ENCODE assay signal across 16 cellular contexts in the genomic region with DNA sequence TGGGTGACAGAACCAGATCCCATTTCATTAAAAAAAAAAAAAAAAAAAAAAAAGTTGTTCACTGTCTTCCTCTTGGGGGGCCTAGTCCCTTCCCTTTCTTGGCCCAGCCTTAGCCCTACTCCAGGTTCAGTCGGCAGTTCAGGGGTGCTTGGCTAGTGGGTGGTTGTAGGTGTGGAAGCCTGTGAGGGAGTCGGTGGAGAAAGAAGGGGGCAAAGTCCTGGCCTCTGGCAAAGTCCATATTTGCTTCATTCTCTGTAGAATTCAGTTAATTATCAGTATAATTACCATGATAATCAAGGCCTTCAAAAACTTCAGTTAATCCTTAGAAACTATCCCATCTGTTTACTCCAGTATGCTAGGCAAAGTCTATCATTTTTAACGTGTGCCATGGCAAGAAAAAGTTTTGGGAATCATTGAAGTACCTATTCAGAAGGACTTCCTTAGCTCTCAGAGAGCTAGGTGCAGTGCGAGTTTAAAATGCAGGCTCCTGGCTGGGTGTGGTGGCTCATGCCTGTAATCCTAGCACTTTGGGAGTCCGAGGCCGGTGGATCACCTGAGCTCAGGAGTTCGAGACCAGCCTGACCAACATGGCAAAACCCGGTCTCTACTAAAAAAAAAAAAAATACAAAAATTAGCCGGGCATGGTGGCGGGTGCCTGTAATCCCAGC.
DNase-seq lines count a peak whose midpoint lies in the region; ATAC-seq and TF ChIP-seq lines count a peak whose summit lies in the region.
"Had no signal": no experiment of that assay in that cellular context is flagged by ENCODE, and none has a peak within 500 bp of the region (broad histone marks: within the 10 kb centered on the region; RNA-seq: fewer than 3 reads in every experiment).

No MANE protein-coding gene starts in this region.

- no peak for TF ChIP-seq POLR2A in breast epithelium (IDR thresholded peaks at IDR 0.05)

- H3K79me2 ChIP-seq in OCI-LY7 (ENCODE audit: insufficient read depth, low read depth, low read length), result no peaks in the 10 kb centered on the region

- POLR2A ChIA-PET in OCI-LY7 (lab: Charles Lee), result interaction anchor here (0.6 to 3.3 kb wide), 10 partner anchors 10 to 1128 kb away, joined by 3 to 9 read pairs (median 4); no protein-coding TSS in a partner anchor

- H3K27me3 ChIP-seq in mucosa of rectum (ENCODE audit: control insufficient read depth in 2 of 2, insufficient read depth in 2 of 2, low read length in 2 of 2) (no peaks in the 10 kb centered on the region), breast epithelium (no peaks in the 10 kb centered on the region)

- H3K9me3 ChIP-seq in OCI-LY7 (ENCODE audit: low read length) (peaks cover 22% of the 10 kb centered on the region), mucosa of rectum (ENCODE audit: control insufficient read depth in 2 of 2, low read length in 2 of 2) (no peaks in the 10 kb centered on the region), breast epithelium (no peaks in the 10 kb centered on the region)
- H3K9me3 ChIP-seq: A549 had no signal

- DNase-seq in OCI-LY7 (ENCODE audit: low spot score), result peak; percentile 21
- peak; percentile 65 to 67 for DNase-seq in left colon
- no peak for DNase-seq in breast epithelium (ENCODE audit: low spot score in 2 of 2)
- no peak for DNase-seq in cardiac septum (ENCODE audit: low spot score)
- DNase-seq in GM19238 (ENCODE audit: insufficient read length, low spot score), result no peak
- DNase-seq: Calu3; CD8-positive, alpha-beta T cell; DMS153; IMR-90; NCI-H187; NCI-H510A; NCI-H748 treated with DMSO at 0.1 percent for 48 hours had no signal

- no peaks in the 10 kb centered on the region for H4K20me1 ChIP-seq in OCI-LY7 (ENCODE audit: insufficient read depth, low read length)

- H3K36me3 ChIP-seq in OCI-LY7 (ENCODE audit: insufficient read depth, low read length) (peaks cover 21% of the 10 kb centered on the region), mucosa of rectum (ENCODE audit: control insufficient read depth in 2 of 2, insufficient read depth in 2 of 2, low read length in 2 of 2) (no peaks in the 10 kb centered on the region), breast epithelium (no peaks in the 10 kb centered on the region)

- peak; percentile 88 for ATAC-seq in left colon
- no peak for ATAC-seq in GM18868 (IDR thresholded peaks at IDR 0.05; ENCODE audit: unreplicated experiment)
- ATAC-seq: A549; CD8-positive, alpha-beta T cell had no signal

- intact Hi-C loops in OCI-LY7 (cut with micrococcal nuclease; ENCODE audit: unreplicated experiment), result loop anchor here (5.0 kb wide), 1 partner anchor 165 kb away; no protein-coding TSS in a partner anchor
- intact Hi-C loops in left colon (cut with DNase I, micrococcal nuclease), result no loop called here
- intact Hi-C loops in breast epithelium (cut with DNase I; ENCODE audit: low total_unique reads), result no loop called here
- intact Hi-C loops in cardiac septum (cut with DNase I), result no loop called here

- BruUV-seq in OCI-LY7 (replicated peaks; lab: Mats Ljungman, UMichigan), result no TSS peak

- H3K27ac ChIP-seq in C4-2B, result peak overlapping the region; percentile 17; the same call in 1 of the 2 replicates
- H3K27ac ChIP-seq in OCI-LY7 (ENCODE audit: low read depth, low read length, poor library complexity, severe bottlenecking), result peak overlapping the region; percentile 97
- peak overlapping the region; percentile 48 to 57 for H3K27ac ChIP-seq in mucosa of rectum (ENCODE audit: low read depth in 2 of 2, low read length in 2 of 2)
- no peak overlapping the region for H3K27ac ChIP-seq in breast epithelium
- H3K27ac ChIP-seq: A549 had no signal

- no peak for TF ChIP-seq CTCF in C4-2B (conservative IDR thresholded peaks at IDR 0.05)
- no peak for TF ChIP-seq CTCF in OCI-LY7 (conservative IDR thresholded peaks at IDR 0.05; ENCODE audit: low read length)
- TF ChIP-seq CTCF in breast epithelium (IDR thresholded peaks at IDR 0.05), result no peak

- peaks cover 73% of the 10 kb centered on the region for H3K4me1 ChIP-seq in OCI-LY7 (ENCODE audit: insufficient read depth, low read length, poor library complexity, severe bottlenecking)
- peaks cover 15 to 20% of the 10 kb centered on the region in 2 donors for H3K4me1 ChIP-seq in mucosa of rectum (ENCODE audit: control insufficient read depth in 2 of 2, insufficient read depth in 2 of 2, low read length in 2 of 2)
- peaks cover 0 to 5% of the 10 kb centered on the region in 2 donors for H3K4me1 ChIP-seq in breast epithelium

- H3K4me3 ChIP-seq in OCI-LY7 (ENCODE audit: low read depth, low read length, poor library complexity, severe bottlenecking) (no peak overlapping the region), mucosa of rectum (ENCODE audit: low read length in 2 of 2) (no peak overlapping the region), breast epithelium (no peak overlapping the region)
- H3K4me3 ChIP-seq: A549 had no signal

- peak overlapping the region; percentile 67 for H3K4me2 ChIP-seq in OCI-LY7 (ENCODE audit: low read length)

- no peaks in the 10 kb centered on the region for H3K9me2 ChIP-seq in OCI-LY7 (ENCODE audit: insufficient read depth, low read length)

- H3K9ac ChIP-seq in mucosa of rectum (ENCODE audit: low read depth in 1 of 2, low read length in 2 of 2), result no peak overlapping the region

- CTCF ChIA-PET in OCI-LY7 (lab: Charles Lee; ENCODE audit: unreplicated experiment), result no interaction called here

- peak overlapping the region; percentile 59; the same call in 1 of the 2 replicates for H2AFZ ChIP-seq in OCI-LY7 (ENCODE audit: low read length)

Comparison
In these comparisons a context has a peak if more than half of its experiments do, and no peak if none do; other contexts are left out.
1. H3K27ac ChIP-seq: peak in C4-2B (single experiment), OCI-LY7 (single experiment) and mucosa of rectum (2 of 2); none in breast epithelium (0 of 2).
2. DNase-seq: peak in OCI-LY7 (single experiment) and left colon (2 of 2); none in breast epithelium (0 of 2), cardiac septum (single experiment) and GM19238 (single experiment).